Comparison of ENCODE assay signal across 23 cellular contexts in genomic region chr3:77068808-77069207, GRCh38. TPM values are rescaled to one million over a fixed set of nuclear protein-coding genes. Genes with fewer than 3 reads are reported as not detected.
"Had no signal": no experiment of that assay in that cellular context is flagged by ENCODE, and none has a peak within 500 bp of the region (broad histone marks: within the 10 kb centered on the region; RNA-seq: fewer than 3 reads in every experiment).

No MANE protein-coding gene starts in this region.

- H3K4me2 ChIP-seq: KMS-11, PC-9 had no signal

- H3K27ac ChIP-seq: KMS-11, PC-9, Peyer's patch, SJCRH30 had no signal

- H2AFZ ChIP-seq: PC-9 had no signal

- DNase-seq: IMR-90, Kasumi-1, MM.1S, NCI-H1092 treated with DMSO at 0.1 percent for 48 hours, NCI-H1436, NCI-H187, NCI-H2029, NCI-H2081 treated with DMSO at 0.1 percent for 48 hours, NCI-H2171, NCI-H226, NCI-H446, NCI-H510A, NCI-H524 treated with DMSO at 0.1 percent for 48 hours, PC-9, Peyer's patch, SHP77 treated with DMSO at 0.1 percent for 48 hours, SJCRH30 had no signal

- ATAC-seq: HepG2, Right ventricle myocardium inferior, SK-N-SH treated with all-trans-retinoic acid at 6 μM for 48 hours had no signal

- H3K36me3 ChIP-seq: Peyer's patch, SJCRH30 had no signal

- H3K4me1 ChIP-seq: Peyer's patch, SJCRH30 had no signal

- H3K4me3 ChIP-seq: PC-9, Peyer's patch, SJCRH30 had no signal

- H3K27me3 ChIP-seq: Peyer's patch, SJCRH30 had no signal

- FAIRE-seq: HepG2 had no signal

- H3K9ac ChIP-seq: KMS-11 had no signal

- H3K9me3 ChIP-seq: Peyer's patch, SJCRH30 had no signal

RNA-seq across cellular contexts. Expression of gene ROBO2, which starts 28.9 kb away (rescaled TPM):
- total RNA-seq: HepG2, M059J, RPMI7951 had no signal
- polyA plus RNA-seq: HepG2 had no signal
